Comparison of ENCODE assay signal across 11 cellular contexts in the genomic region with DNA sequence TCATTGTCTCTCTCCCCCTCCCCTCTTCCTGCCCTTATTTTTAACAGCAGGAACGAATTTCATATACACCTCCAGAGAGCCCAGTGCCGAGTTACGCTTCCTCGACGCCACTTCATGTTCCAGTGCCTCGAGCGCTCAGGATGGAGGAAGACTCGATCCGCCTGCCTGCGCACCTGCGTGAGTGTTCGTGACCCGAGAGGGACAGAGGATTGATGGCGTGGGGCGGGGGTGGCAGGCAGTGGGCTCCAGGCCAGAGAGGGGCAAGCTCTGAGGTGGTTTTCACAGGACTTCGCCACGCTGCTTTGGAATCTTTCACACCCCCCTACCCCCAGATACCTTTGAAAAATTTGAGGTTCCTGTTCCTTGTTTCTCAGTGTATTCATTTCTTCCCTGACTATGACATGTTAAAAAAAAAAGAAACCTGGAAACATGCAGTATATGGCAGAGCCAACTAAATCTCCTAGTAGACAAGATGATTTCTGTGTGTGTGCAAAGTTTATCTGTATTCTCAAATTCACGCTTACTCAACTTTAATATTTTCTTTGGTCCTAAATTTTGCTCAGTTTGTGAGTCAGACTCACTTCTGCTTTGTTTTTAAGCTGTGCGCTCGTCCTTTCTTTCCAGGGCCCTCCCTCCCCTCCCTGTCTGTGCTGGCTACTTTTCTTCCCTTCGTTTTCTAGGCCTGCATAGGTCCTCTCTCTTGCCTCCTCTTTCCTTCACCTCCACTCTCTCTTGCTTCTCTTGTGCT.
DNase-seq lines count a peak whose midpoint lies in the region; TF ChIP-seq lines count a peak whose summit lies in the region.
"Had no signal": no experiment of that assay in that cellular context is flagged by ENCODE, and none has a peak within 500 bp of the region (broad histone marks: within the 10 kb centered on the region; RNA-seq: fewer than 3 reads in every experiment).

No MANE protein-coding gene starts in this region.

- DNase-seq in NB4 (ENCODE audit: low read depth) (peak; percentile 30), coronary artery (ENCODE audit: low spot score) (no peak), sigmoid colon (no peak), Karpas-422 (no peak), GDM1 (lab: John Stamatoyannopoulos, UW) (no peak), H7 (no peak)
- no peak for DNase-seq in stimulated activated naive CD4-positive, alpha-beta T cell (lab: John Stamatoyannopoulos, UW)
- DNase-seq: activated naive CD4-positive, alpha-beta T cell treated with Interleukin-2 at 50 U/mL for 16 hours; OCI-M1; stimulated activated CD4-positive, alpha-beta T cell treated with anti-CD3 and anti-CD28 coated beads, Interleukin-2, amount 100 ng/mL, for 48 hours had no signal

- no peaks in the 10 kb centered on the region for H3K9me3 ChIP-seq in DOHH2 (ENCODE audit: control insufficient read depth, insufficient read depth, low read length)
- no peaks in the 10 kb centered on the region for H3K9me3 ChIP-seq in sigmoid colon
- H3K9me3 ChIP-seq in Karpas-422 (ENCODE audit: low read length): no peaks in the 10 kb centered on the region

- no peaks in the 10 kb centered on the region for H3K27me3 ChIP-seq in DOHH2 (ENCODE audit: control insufficient read depth, low read length)
- no peaks in the 10 kb centered on the region for H3K27me3 ChIP-seq in sigmoid colon
- H3K27me3 ChIP-seq in Karpas-422 (ENCODE audit: low read length): no peaks in the 10 kb centered on the region
- H3K27me3 ChIP-seq in H7 (ENCODE audit: control insufficient read depth, insufficient read depth, low read length): no peaks in the 10 kb centered on the region

- H3K9me2 ChIP-seq in DOHH2 (replicated peaks; ENCODE audit: control insufficient read depth, low read length) (no peaks in the 10 kb centered on the region), Karpas-422 (replicated peaks; ENCODE audit: insufficient read depth, low read length) (no peaks in the 10 kb centered on the region)

- no peak for TF ChIP-seq POLR2A in NB4 (IDR thresholded peaks at IDR 0.05; ENCODE audit: extremely low read depth, insufficient read length)
- no peak for TF ChIP-seq POLR2A in sigmoid colon (IDR thresholded peaks at IDR 0.05)

- 86 to 90% methylated on average over 21 of the region's 21 CpGs for WGBS in sigmoid colon, 2 donors

- peaks cover 3% of the 10 kb centered on the region for H3K79me2 ChIP-seq in DOHH2 (ENCODE audit: control insufficient read depth, low read length)
- H3K79me2 ChIP-seq in Karpas-422 (ENCODE audit: low read length): no peaks in the 10 kb centered on the region

- peak overlapping the region; percentile 49 for H3K4me2 ChIP-seq in DOHH2 (ENCODE audit: low read length)
- H3K4me2 ChIP-seq in Karpas-422 (ENCODE audit: low read depth, low read length, poor library complexity, severe bottlenecking): no peak overlapping the region

- no peak overlapping the region for H3K9ac ChIP-seq in Karpas-422 (ENCODE audit: low read length)

- no peak for TF ChIP-seq CTCF in DOHH2 (IDR thresholded peaks at IDR 0.05; ENCODE audit: low read depth, low read length, poor library complexity, severe bottlenecking)
- no peak for TF ChIP-seq CTCF in NB4 (IDR thresholded peaks at IDR 0.05; ENCODE audit: low read depth, low read length)
- TF ChIP-seq CTCF in coronary artery (IDR thresholded peaks at IDR 0.05): no peak
- no peak for TF ChIP-seq CTCF in sigmoid colon (IDR thresholded peaks at IDR 0.05)

- H4K20me1 ChIP-seq in DOHH2 (ENCODE audit: control insufficient read depth, insufficient read depth, low read depth, low read length) (no peaks in the 10 kb centered on the region), Karpas-422 (ENCODE audit: insufficient read depth, low read depth, low read length) (no peaks in the 10 kb centered on the region)

- intact Hi-C loops in sigmoid colon (cut with DNase I): no loop called here

- peak overlapping the region; percentile 33; the same call in 1 of the 2 replicates for H3K4me3 ChIP-seq in DOHH2 (ENCODE audit: low read length)
- H3K4me3 ChIP-seq in NB4 (ENCODE audit: low read depth, low read length): no peak overlapping the region
- H3K4me3 ChIP-seq in coronary artery: peak overlapping the region; percentile 29
- no peak overlapping the region for H3K4me3 ChIP-seq in sigmoid colon
- H3K4me3 ChIP-seq in Karpas-422 (ENCODE audit: low read length): no peak overlapping the region
- H3K4me3 ChIP-seq in H7 (ENCODE audit: insufficient read depth, low read depth, low read length): no peak overlapping the region

- H3K27ac ChIP-seq in DOHH2 (ENCODE audit: low read depth, low read length) (peak overlapping the region; percentile 6), coronary artery (peak overlapping the region; percentile 96 to 97), sigmoid colon (peak overlapping the region; percentile 82 to 92 (median 90)), Karpas-422 (ENCODE audit: low read length) (no peak overlapping the region)

- peaks cover 65% of the 10 kb centered on the region for H3K4me1 ChIP-seq in DOHH2 (ENCODE audit: control insufficient read depth, low read length)
- H3K4me1 ChIP-seq in sigmoid colon: peaks cover 0 to 88% (median 74%) of the 10 kb centered on the region in 4 donors
- 0 out of 2 replicates have a peak, but pooled peaks cover 5% of the 10 kb centered on the region for H3K4me1 ChIP-seq in Karpas-422 (ENCODE audit: low read length)

- TF ChIP-seq EP300 in sigmoid colon (IDR thresholded peaks at IDR 0.05): no peak

- H3K36me3 ChIP-seq in DOHH2 (ENCODE audit: control insufficient read depth, low read length): peaks cover 10% of the 10 kb centered on the region
- H3K36me3 ChIP-seq in sigmoid colon: no peaks in the 10 kb centered on the region
- no peaks in the 10 kb centered on the region for H3K36me3 ChIP-seq in Karpas-422 (ENCODE audit: insufficient read depth, low read length)
- 0 out of 2 replicates have a peak, but pooled peaks cover 1% of the 10 kb centered on the region for H3K36me3 ChIP-seq in H7 (replicated peaks; ENCODE audit: control insufficient read depth, insufficient read depth, low read length)

- no peaks in the 10 kb centered on the region for H3F3A ChIP-seq in DOHH2 (ENCODE audit: control insufficient read depth, insufficient read depth)

- H2AFZ ChIP-seq in Karpas-422 (ENCODE audit: low read length): no peak overlapping the region

Comparison
In these comparisons a context has a peak if more than half of its experiments do, and no peak if none do; other contexts are left out.
1. H3K4me3 ChIP-seq: peak in DOHH2 (single experiment) and coronary artery (single experiment); none in NB4 (single experiment), sigmoid colon (0 of 4), Karpas-422 (single experiment) and H7 (single experiment).